9 cellular contexts compared by ENCODE assay signal in genomic region chr6:12291785-12292604, GRCh38. TPM values are rescaled to one million over a fixed set of nuclear protein-coding genes. Genes with fewer than 3 reads are reported as not detected.
DNase-seq lines count a peak whose midpoint lies in the region; ATAC-seq and TF ChIP-seq lines count a peak whose summit lies in the region.
"Had no signal": no experiment of that assay in that cellular context is flagged by ENCODE, and none has a peak within 500 bp of the region (broad histone marks: within the 10 kb centered on the region; RNA-seq: fewer than 3 reads in every experiment).

No MANE protein-coding gene starts in this region.

- ATAC-seq in RWPE2 (ENCODE audit: low read depth) = no peak
- ATAC-seq in heart right ventricle = peak in 5 of 8 donors; percentile 32 to 59 (median 40)
- ATAC-seq in HG02885 (IDR thresholded peaks at IDR 0.05; ENCODE audit: poor library complexity, unreplicated experiment) = no peak

- H3K36me3 ChIP-seq in RWPE2 (ENCODE audit: low read depth) = peaks cover 28% of the 10 kb centered on the region
- peaks cover 0 to 32% (median 0%) of the 10 kb centered on the region in 9 donors for H3K36me3 ChIP-seq in heart right ventricle
- H3K36me3 ChIP-seq in sigmoid colon = no peaks in the 10 kb centered on the region

- H3K27ac ChIP-seq in RWPE2 (ENCODE audit: poor library complexity, severe bottlenecking) = peak overlapping the region; percentile 90
- H3K27ac ChIP-seq in heart right ventricle = peak overlapping the region in 2 of 10 donors; percentile 17 to 23
- peak overlapping the region in 1 of 4 donors; percentile 80 for H3K27ac ChIP-seq in sigmoid colon

- intact Hi-C loops in heart right ventricle (cut with DNase I) = loop anchor here (2.0 to 10.0 kb wide), 13 partner anchors 120 to 710 kb away; no protein-coding TSS in a partner anchor
- intact Hi-C loops in sigmoid colon (cut with DNase I) = loop anchor here (2.0 kb wide), 1 partner anchor 637 kb away; no protein-coding TSS in a partner anchor

- TF ChIP-seq CTCF in GM12864 (IDR thresholded peaks at IDR 0.05; ENCODE audit: low read depth, low read length, missing control alignments) (peak; percentile 37), RWPE2 (IDR thresholded peaks at IDR 0.05; ENCODE audit: poor library complexity, severe bottlenecking) (peak; percentile 71), heart right ventricle (IDR thresholded peaks at IDR 0.05) (peak in 8 of 9 donors; percentile 10 to 62 (median 40)), sigmoid colon (IDR thresholded peaks at IDR 0.05) (no peak)

- DNase-seq in GM12864 (ENCODE audit: low read depth) = no peak
- DNase-seq in RWPE2 (ENCODE audit: low spot score) = no peak
- no peak for DNase-seq in heart right ventricle
- DNase-seq in sigmoid colon = no peak
- DNase-seq in ureter (ENCODE audit: low spot score) = no peak
- DNase-seq in SKM-1 treated with dmso at 0.1 percent for 144 hours (lab: John Stamatoyannopoulos, UW; ENCODE audit: unreplicated experiment) = no peak
- no peak for DNase-seq in NAMALWA (ENCODE audit: low spot score)
- DNase-seq: T-helper 1 cell had no signal

- peak overlapping the region; percentile 69; the same call in 1 of the 2 replicates for H3K4me3 ChIP-seq in GM12864 (ENCODE audit: low read depth, low read length)
- H3K4me3 ChIP-seq in RWPE2 (ENCODE audit: severe bottlenecking) = peak overlapping the region; percentile 30
- H3K4me3 ChIP-seq in heart right ventricle = peak overlapping the region; percentile 25 to 62 (median 54)
- peak overlapping the region in 3 of 4 donors; percentile 49 to 53 (median 52) for H3K4me3 ChIP-seq in sigmoid colon

- H3K27me3 ChIP-seq in RWPE2 (ENCODE audit: insufficient read depth, poor library complexity, severe bottlenecking) (no peaks in the 10 kb centered on the region), heart right ventricle (peaks cover 0 to 38% (median 15%) of the 10 kb centered on the region in 7 donors), sigmoid colon (no peaks in the 10 kb centered on the region)

- TF ChIP-seq EP300 in sigmoid colon (IDR thresholded peaks at IDR 0.05) = no peak

- WGBS in heart right ventricle, 2 donors = 16 to 27% methylated on average over 15 of the region's 15 CpGs
- 11 to 43% methylated on average over 15 of the region's 15 CpGs for WGBS in sigmoid colon, 2 donors

- H3K9me3 ChIP-seq in RWPE2 (ENCODE audit: severe bottlenecking) (no peaks in the 10 kb centered on the region), heart right ventricle (no peaks in the 10 kb centered on the region), sigmoid colon (no peaks in the 10 kb centered on the region)

- H3K4me1 ChIP-seq in RWPE2 (ENCODE audit: insufficient read depth, poor library complexity, severe bottlenecking) (peaks cover 38% of the 10 kb centered on the region), heart right ventricle (peaks cover 0 to 45% (median 15%) of the 10 kb centered on the region in 9 donors), sigmoid colon (peaks cover 0 to 30% (median 12%) of the 10 kb centered on the region in 4 donors)

- no peak for TF ChIP-seq POLR2A in sigmoid colon (IDR thresholded peaks at IDR 0.05)

RNA-seq across cellular contexts. Expression of gene EDN1, which starts 1.8 kb away (rescaled TPM):
- total RNA-seq in heart right ventricle (1 to 10 TPM in 8 of 10 donors, under 1 TPM in 2; 0.36 to 6.3 (median 3.3) TPM), sigmoid colon (1 to 10 TPM; 4.9 to 9.5 (median 7.2) TPM), ureter (4.3 TPM)
- polyA plus RNA-seq in heart right ventricle (1 to 10 TPM; 6.8 to 7.8 TPM), sigmoid colon (1 to 10 TPM; 3.9 to 9.8 (median 5.4) TPM)

Comparison
In these comparisons a context has a peak if more than half of its experiments do, and no peak if none do; other contexts are left out.
1. CTCF ChIP-seq: peak in GM12864 (single experiment), RWPE2 (single experiment) and heart right ventricle (8 of 9); none in sigmoid colon (0 of 4).
2. ATAC-seq: peak in heart right ventricle (5 of 8); none in RWPE2 (single experiment) and HG02885 (single experiment).
3. Peak in every context shown above with its lines, with median percentiles within 50 percentile points of each other: H3K4me3 ChIP-seq.